ENCODE assay signal across 9 cellular contexts in the genomic region with DNA sequence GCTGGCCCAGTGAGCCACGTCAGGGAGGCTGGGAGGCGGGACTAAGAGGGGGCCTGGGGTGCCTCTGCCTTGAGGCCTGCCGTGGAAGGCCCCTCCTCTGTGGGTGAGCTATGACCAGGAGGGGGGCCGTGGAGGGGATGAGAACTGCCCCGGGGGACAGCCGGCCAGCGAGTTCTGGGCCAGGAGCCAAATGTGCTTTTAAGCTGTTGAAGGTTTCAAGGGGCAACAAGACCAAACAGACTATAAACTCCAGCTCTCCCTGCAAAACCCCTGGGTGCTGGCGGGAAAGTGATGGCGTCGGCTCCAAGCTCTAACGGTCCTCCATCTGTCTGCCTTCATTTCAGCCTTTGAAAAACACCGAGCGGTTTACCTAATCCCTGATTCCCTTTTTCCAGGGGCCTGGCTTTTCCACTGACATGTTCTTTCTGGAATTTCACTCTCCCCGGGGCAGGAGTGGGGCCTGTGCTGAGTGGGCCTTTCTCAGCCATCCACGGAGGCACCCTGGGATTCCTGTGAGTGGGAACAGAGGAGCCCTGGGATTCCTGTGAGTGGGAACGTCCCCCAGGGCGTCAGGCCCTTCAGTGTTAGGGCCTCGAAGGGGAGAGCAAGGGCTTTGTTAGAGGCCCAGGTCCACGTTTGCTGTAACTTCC.
DNase-seq lines count a peak whose midpoint lies in the region.
"Had no signal": no experiment of that assay in that cellular context is flagged by ENCODE, and none has a peak within 500 bp of the region (broad histone marks: within the 10 kb centered on the region; RNA-seq: fewer than 3 reads in every experiment).

No MANE protein-coding gene starts in this region.

- H3K27ac Mint-ChIP-seq in activated T-cell treated with anti-CD3 and anti-CD28 coated beads, Interleukin-2, amount 50 U/mL, for 24 hours = no peak overlapping the region
- H3K27ac Mint-ChIP-seq: naive B cell had no signal

- WGBS in adipose tissue, 3 donors = 45 to 49% (median 47%) methylated on average over 18 to 19 of the region's 19 CpGs

- H3K27me3 Mint-ChIP-seq in activated T-cell treated with anti-CD3 and anti-CD28 coated beads, Interleukin-2, amount 50 U/mL, for 24 hours = no peaks in the 10 kb centered on the region
- H3K27me3 Mint-ChIP-seq: naive B cell had no signal

- no peaks in the 10 kb centered on the region for H3K9me3 Mint-ChIP-seq in activated T-cell treated with anti-CD3 and anti-CD28 coated beads, Interleukin-2, amount 50 U/mL, for 24 hours
- H3K9me3 Mint-ChIP-seq: naive B cell had no signal

- H3K27ac ChIP-seq in adipose tissue (ENCODE audit: low read depth, low read length) = peak overlapping the region; percentile 2

- no peaks in the 10 kb centered on the region for H3K36me3 Mint-ChIP-seq in activated T-cell treated with anti-CD3 and anti-CD28 coated beads, Interleukin-2, amount 50 U/mL, for 24 hours (ENCODE audit: low read depth)
- H3K36me3 Mint-ChIP-seq: naive B cell had no signal

- peak; percentile 35 for DNase-seq in HT1080 (ENCODE audit: low read depth)
- peak; percentile 95 for DNase-seq in hepatic stellate cell (ENCODE audit: low spot score)
- peak; percentile 79 for DNase-seq in stromal cell of bone marrow (ENCODE audit: low read depth)
- DNase-seq in NCI-H774 (lab: John Stamatoyannopoulos, UW) = no peak
- DNase-seq in middle frontal gyrus (ENCODE audit: extremely low spot score, low spot score) = no peak
- DNase-seq in activated T-cell treated with anti-CD3 and anti-CD28 coated beads, Interleukin-2, amount 50 U/mL, for 24 hours = no peak
- DNase-seq in activated effector memory CD4-positive, alpha-beta T cell treated with Interleukin-2 at 50 U/mL for 16 hours = no peak
- DNase-seq: naive B cell had no signal

- no peak overlapping the region for H3K4me3 Mint-ChIP-seq in activated T-cell treated with anti-CD3 and anti-CD28 coated beads, Interleukin-2, amount 50 U/mL, for 24 hours
- H3K4me3 Mint-ChIP-seq: naive B cell had no signal

- no peaks in the 10 kb centered on the region for H3K4me1 Mint-ChIP-seq in activated T-cell treated with anti-CD3 and anti-CD28 coated beads, Interleukin-2, amount 50 U/mL, for 24 hours (ENCODE audit: low read depth)

Comparison
In these comparisons a context has a peak if more than half of its experiments do, and no peak if none do; other contexts are left out.
1. DNase-seq: peak in HT1080 (single experiment), hepatic stellate cell (single experiment) and stromal cell of bone marrow (single experiment); none in NCI-H774 (single experiment), middle frontal gyrus (single experiment), activated T-cell treated with anti-CD3 and anti-CD28 coated beads, Interleukin-2, amount 50 U/mL, for 24 hours (single experiment) and activated effector memory CD4-positive, alpha-beta T cell treated with Interleukin-2 at 50 U/mL for 16 hours (single experiment).